Comparison of ENCODE assay signal across 8 cellular contexts in genomic region chr2:28390857-28391563, GRCh38. TPM values are rescaled to one million over a fixed set of nuclear protein-coding genes. Genes with fewer than 3 reads are reported as not detected.
DNase-seq lines count a peak whose midpoint lies in the region; ATAC-seq and TF ChIP-seq lines count a peak whose summit lies in the region.

No MANE protein-coding gene starts in this region.

- 3% methylated on average over 28 of the region's 41 CpGs for WGBS in mammary epithelial cell (ENCODE audit: low coverage, missing lambda C conversion rate)

- CTCF ChIA-PET in mammary epithelial cell (lab: Charles Lee; ENCODE audit: low non-redundant PET), result interaction anchor here (0.6 kb wide), 2 partner anchors 687 to 707 kb away, joined by 3 to 4 read pairs; no protein-coding TSS in a partner anchor

- intact Hi-C loops in mammary epithelial cell (cut with micrococcal nuclease), result loop anchor here (1.0 to 10.0 kb wide), 4 partner anchors 13 to 406 kb away; no protein-coding TSS in a partner anchor

- H3K9me3 ChIP-seq in mammary epithelial cell (replicated peaks; ENCODE audit: insufficient read depth, low read length), result no peaks in the 10 kb centered on the region

- peaks cover 36% of the 10 kb centered on the region for H3K4me1 ChIP-seq in mammary epithelial cell (ENCODE audit: insufficient read depth, low read length)

- dilution Hi-C loops in mammary epithelial cell (cut with HindIII; ENCODE audit: low sequenced_read_pairs), result no loop called here

- BruUV-seq in mammary epithelial cell (replicated peaks; lab: Mats Ljungman, UMichigan), result TSS peak; percentile 11

- peak overlapping the region; percentile 82 for H3K9ac ChIP-seq in mammary epithelial cell (ENCODE audit: insufficient read depth, low read length)

- peak; percentile 10 for DNase-seq in activated naive CD4-positive, alpha-beta T cell treated with Interleukin-2 at 50 U/mL for 16 hours
- DNase-seq in activated naive CD4-positive, alpha-beta T cell treated with anti-CD3 and anti-CD28 coated beads, Interleukin-2, amount 50 U/mL, for 16 hours, result no peak
- peak; percentile 44 for DNase-seq in NCI-H345 treated with DMSO at 0.1 percent for 48 hours (lab: John Stamatoyannopoulos, UW; ENCODE audit: unreplicated experiment)
- peak; percentile 77 for DNase-seq in mammary epithelial cell
- peak; percentile 89 for DNase-seq in islet precursor cell

- H3K4me2 ChIP-seq in mammary epithelial cell (ENCODE audit: insufficient read depth, low read depth, low read length), result peak overlapping the region; percentile 97

- no peaks in the 10 kb centered on the region for H4K20me1 ChIP-seq in mammary epithelial cell (ENCODE audit: insufficient read depth, low read length)

- peak overlapping the region; percentile 80 for H2AFZ ChIP-seq in mammary epithelial cell (ENCODE audit: low read depth, low read length)

- no peaks in the 10 kb centered on the region for H3K36me3 ChIP-seq in mammary epithelial cell (ENCODE audit: insufficient read depth, low read length)

- peaks cover 33% of the 10 kb centered on the region for H3K79me2 ChIP-seq in mammary epithelial cell (ENCODE audit: insufficient read depth, low read length)

- TF ChIP-seq CTCF in mammary epithelial cell (conservative IDR thresholded peaks at IDR 0.05 in 1 of 2, IDR thresholded peaks at IDR 0.05 in 1 of 2; ENCODE audit: extremely low read depth in 1 of 2, insufficient read depth in 1 of 2, low read depth in 1 of 2, low read length in 2 of 2), result no peak

- peak overlapping the region; percentile 95 for H3K27ac ChIP-seq in mammary epithelial cell (ENCODE audit: insufficient read depth, low read depth, low read length)
- peak overlapping the region; percentile 95 to 100 (median 100) for H3K27ac ChIP-seq in skin epidermis

- no peaks in the 10 kb centered on the region for H3K27me3 ChIP-seq in mammary epithelial cell (ENCODE audit: insufficient read depth, low read length)

- H3K4me3 ChIP-seq in mammary epithelial cell (replicated peaks in 1 of 3; ENCODE audit: insufficient read depth in 1 of 3, low read depth in 2 of 3, low read length in 3 of 3) (peak overlapping the region; percentile 56 to 83 (median 57)), skin epidermis (peak overlapping the region; percentile 63 to 91 (median 81))

- no peak for ATAC-seq in HG03439 (IDR thresholded peaks at IDR 0.05; ENCODE audit: unreplicated experiment)
- no peak for ATAC-seq in GM18861 (IDR thresholded peaks at IDR 0.05; ENCODE audit: unreplicated experiment)

- in situ Hi-C loops in mammary epithelial cell (cut with MboI; ENCODE audit: low sequenced_read_pairs in 2 of 2), result loop anchor here in 1 of 2 donors (10.0 to 25.0 kb wide), 3 partner anchors 206 to 629 kb away; partner anchors contain the start of gene MRPL33

RNA-seq across cellular contexts. Expression of gene FOSL2, which starts 1.6 kb away (rescaled TPM):
- 10 to 100 TPM; 89.9 to 92.9 TPM for total RNA-seq in mammary epithelial cell
- 30.6 TPM for polyA plus RNA-seq in mammary epithelial cell
- 126 TPM for polyA minus RNA-seq in mammary epithelial cell
